In the genomic region with DNA sequence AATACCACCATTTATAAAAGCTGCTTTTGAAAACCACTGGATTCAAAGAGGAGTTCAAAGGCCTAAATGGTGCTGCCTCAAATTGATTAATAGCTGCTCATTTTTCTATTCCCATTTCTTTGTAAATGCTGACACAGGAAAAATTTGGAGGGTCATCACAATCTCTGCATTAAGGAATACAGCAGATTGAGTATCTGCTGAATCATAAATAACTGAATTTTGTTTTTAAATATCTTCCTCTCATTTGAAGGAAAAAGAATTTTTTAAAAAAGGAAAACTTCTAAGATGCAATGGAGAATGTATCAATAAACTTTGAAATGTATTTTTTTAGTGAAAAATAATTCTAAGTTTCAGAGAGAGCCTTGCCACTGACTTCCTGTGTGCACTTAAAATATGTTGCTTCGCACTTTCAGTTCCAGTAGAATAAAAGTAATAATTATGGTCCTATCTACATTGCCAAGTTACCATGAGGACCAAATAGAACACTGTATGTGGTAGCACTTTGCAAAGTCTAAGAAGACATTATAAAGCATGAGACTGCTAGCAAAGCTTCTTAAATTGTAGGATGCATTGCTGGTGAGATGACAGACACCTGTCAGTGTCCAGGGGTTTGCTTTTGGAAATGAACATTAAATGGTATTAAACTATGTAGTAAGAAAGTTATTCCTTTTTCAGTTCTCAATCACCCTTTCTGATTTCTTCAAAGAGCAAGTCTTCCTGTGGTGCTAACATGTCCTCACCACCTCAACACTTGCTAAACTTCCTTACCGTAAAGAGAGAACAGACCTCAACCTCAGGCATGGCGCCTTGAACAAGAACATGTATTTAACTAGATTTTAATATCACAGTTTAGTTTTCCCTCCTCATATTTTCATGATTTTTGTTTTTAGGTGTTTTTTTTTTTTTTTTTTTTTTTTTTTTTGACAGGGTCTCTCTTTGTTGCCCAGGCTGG, we compare ENCODE assay signal across 1 cellular context.
TF ChIP-seq lines count a peak whose summit lies in the region.

No MANE protein-coding gene starts in this region.

TF ChIP-seq in HepG2, 621 proteins besides CTCF, POLR2A, EP300 and RAD21 (continued from another document):
- TF ChIP-seq, protein P1, sequence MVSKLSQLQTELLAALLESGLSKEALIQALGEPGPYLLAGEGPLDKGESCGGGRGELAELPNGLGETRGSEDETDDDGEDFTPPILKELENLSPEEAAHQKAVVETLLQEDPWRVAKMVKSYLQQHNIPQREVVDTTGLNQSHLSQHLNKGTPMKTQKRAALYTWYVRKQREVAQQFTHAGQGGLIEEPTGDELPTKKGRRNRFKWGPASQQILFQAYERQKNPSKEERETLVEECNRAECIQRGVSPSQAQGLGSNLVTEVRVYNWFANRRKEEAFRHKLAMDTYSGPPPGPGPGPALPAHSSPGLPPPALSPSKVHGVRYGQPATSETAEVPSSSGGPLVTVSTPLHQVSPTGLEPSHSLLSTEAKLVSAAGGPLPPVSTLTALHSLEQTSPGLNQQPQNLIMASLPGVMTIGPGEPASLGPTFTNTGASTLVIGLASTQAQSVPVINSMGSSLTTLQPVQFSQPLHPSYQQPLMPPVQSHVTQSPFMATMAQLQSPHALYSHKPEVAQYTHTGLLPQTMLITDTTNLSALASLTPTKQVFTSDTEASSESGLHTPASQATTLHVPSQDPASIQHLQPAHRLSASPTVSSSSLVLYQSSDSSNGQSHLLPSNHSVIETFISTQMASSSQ (IDR thresholded peaks at IDR 0.05; ENCODE audit: low read depth) = no peak
- TF ChIP-seq, protein P1 (CRISPR knock-in tag; IDR thresholded peaks at IDR 0.05; ENCODE audit: borderline replicate concordance) = no peak
- TF ChIP-seq, protein P2, sequence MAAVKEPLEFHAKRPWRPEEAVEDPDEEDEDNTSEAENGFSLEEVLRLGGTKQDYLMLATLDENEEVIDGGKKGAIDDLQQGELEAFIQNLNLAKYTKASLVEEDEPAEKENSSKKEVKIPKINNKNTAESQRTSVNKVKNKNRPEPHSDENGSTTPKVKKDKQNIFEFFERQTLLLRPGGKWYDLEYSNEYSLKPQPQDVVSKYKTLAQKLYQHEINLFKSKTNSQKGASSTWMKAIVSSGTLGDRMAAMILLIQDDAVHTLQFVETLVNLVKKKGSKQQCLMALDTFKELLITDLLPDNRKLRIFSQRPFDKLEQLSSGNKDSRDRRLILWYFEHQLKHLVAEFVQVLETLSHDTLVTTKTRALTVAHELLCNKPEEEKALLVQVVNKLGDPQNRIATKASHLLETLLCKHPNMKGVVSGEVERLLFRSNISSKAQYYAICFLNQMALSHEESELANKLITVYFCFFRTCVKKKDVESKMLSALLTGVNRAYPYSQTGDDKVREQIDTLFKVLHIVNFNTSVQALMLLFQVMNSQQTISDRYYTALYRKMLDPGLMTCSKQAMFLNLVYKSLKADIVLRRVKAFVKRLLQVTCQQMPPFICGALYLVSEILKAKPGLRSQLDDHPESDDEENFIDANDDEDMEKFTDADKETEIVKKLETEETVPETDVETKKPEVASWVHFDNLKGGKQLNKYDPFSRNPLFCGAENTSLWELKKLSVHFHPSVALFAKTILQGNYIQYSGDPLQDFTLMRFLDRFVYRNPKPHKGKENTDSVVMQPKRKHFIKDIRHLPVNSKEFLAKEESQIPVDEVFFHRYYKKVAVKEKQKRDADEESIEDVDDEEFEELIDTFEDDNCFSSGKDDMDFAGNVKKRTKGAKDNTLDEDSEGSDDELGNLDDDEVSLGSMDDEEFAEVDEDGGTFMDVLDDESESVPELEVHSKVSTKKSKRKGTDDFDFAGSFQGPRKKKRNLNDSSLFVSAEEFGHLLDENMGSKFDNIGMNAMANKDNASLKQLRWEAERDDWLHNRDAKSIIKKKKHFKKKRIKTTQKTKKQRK (IDR thresholded peaks at IDR 0.05; ENCODE audit: low read length) = no peak
- peak; percentile 90 for TF ChIP-seq MAFF (IDR thresholded peaks at IDR 0.05; ENCODE audit: low read depth, low read length)
